In the genomic region with DNA sequence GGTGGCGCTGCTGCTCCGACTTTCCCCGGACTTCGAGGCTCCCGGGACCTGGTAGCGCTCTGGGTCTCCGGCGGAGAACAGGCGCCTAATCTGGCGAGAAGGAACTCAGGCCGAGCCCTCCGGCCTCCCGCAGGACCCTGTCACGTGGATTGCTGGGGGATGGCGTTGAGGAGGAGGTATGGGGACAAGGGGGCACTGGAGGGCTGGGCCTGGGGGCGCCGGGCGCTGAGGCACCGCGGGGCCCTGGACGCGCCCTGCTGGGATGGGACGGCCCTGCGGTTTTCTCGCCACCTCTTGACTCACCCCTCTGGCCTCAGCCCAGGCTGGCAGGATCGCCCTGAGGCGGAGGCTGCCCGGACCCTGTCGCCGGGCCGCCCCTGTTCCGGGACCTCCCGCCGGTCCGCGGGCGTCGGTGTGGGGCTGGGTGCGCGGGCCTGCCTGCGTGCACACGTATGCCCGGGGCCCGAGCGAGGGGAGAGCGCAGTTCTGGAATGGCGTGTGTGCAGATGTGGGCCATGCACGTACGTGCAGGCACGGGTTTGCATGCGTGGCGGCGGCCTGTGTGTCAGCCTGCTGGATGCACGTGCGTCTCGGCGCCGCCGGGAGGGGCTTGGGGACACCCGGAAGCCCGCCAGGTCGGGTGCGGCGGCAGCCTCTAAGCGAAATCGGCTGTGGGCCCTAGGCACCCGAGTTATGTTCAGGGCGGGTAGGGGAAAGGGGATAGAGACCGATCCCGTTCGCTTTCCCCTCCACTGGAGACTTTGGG, we compare ENCODE assay signal across 8 cellular contexts. TPM values are rescaled to one million over a fixed set of nuclear protein-coding genes. Genes with fewer than 3 reads are reported as not detected.
DNase-seq lines count a peak whose midpoint lies in the region; ATAC-seq and TF ChIP-seq lines count a peak whose summit lies in the region.

No MANE protein-coding gene starts in this region.

- no peak for TF ChIP-seq CTCF in epithelial cell of proximal tubule (conservative IDR thresholded peaks at IDR 0.05; ENCODE audit: low read depth, low read length)

- no peaks in the 10 kb centered on the region for H3K9me3 Mint-ChIP-seq in stimulated activated memory B cell treated with anti-CD40 and anti-IgM and Interleukin-4, amounts not matched to agents 10 μg/mL and 1 μg/mL and 100 μg/mL, for 72 hours

- H3K27me3 Mint-ChIP-seq in stimulated activated memory B cell treated with anti-CD40 and anti-IgM and Interleukin-4, amounts not matched to agents 10 μg/mL and 1 μg/mL and 100 μg/mL, for 72 hours, result no peaks in the 10 kb centered on the region

- peak; percentile 5 to 53 for DNase-seq in SHP77 (lab: John Stamatoyannopoulos, UW)
- no peak for DNase-seq in SHP77 treated with DMSO at 0.1 percent for 48 hours (lab: John Stamatoyannopoulos, UW)
- DNase-seq in NOMO-1 treated with DMSO at 0.1 percent for 48 hours (lab: John Stamatoyannopoulos, UW; ENCODE audit: unreplicated experiment), result peak; percentile 50
- peak; percentile 71 for DNase-seq in activated T-cell treated with anti-CD3 and anti-CD28 coated beads for 24 hours (ENCODE audit: low read depth)
- no peak for DNase-seq in epithelial cell of proximal tubule (ENCODE audit: low read depth)
- DNase-seq in myocyte (ENCODE audit: low read depth), result peak; percentile 74

- ATAC-seq in HG02938 (IDR thresholded peaks at IDR 0.05; ENCODE audit: unreplicated experiment), result peak; percentile 23
- ATAC-seq in stimulated activated memory B cell treated with anti-CD40 and anti-IgM and Interleukin-4, amounts not matched to agents 10 μg/mL and 1 μg/mL and 100 μg/mL, for 72 hours, result peak; percentile 82

- H3K4me3 Mint-ChIP-seq in stimulated activated memory B cell treated with anti-CD40 and anti-IgM and Interleukin-4, amounts not matched to agents 10 μg/mL and 1 μg/mL and 100 μg/mL, for 72 hours, result peak overlapping the region; percentile 90

- peaks cover 16% of the 10 kb centered on the region for H3K36me3 Mint-ChIP-seq in stimulated activated memory B cell treated with anti-CD40 and anti-IgM and Interleukin-4, amounts not matched to agents 10 μg/mL and 1 μg/mL and 100 μg/mL, for 72 hours

- H3K4me3 ChIP-seq in epithelial cell of proximal tubule (ENCODE audit: low read depth, low read length), result peak overlapping the region; percentile 94

- H3K4me1 Mint-ChIP-seq in stimulated activated memory B cell treated with anti-CD40 and anti-IgM and Interleukin-4, amounts not matched to agents 10 μg/mL and 1 μg/mL and 100 μg/mL, for 72 hours, result peaks cover 53% of the 10 kb centered on the region

- peak overlapping the region; percentile 94 for H3K27ac Mint-ChIP-seq in stimulated activated memory B cell treated with anti-CD40 and anti-IgM and Interleukin-4, amounts not matched to agents 10 μg/mL and 1 μg/mL and 100 μg/mL, for 72 hours

RNA-seq across cellular contexts. Expression of gene C15orf39, which starts 0.8 kb away (rescaled TPM):
- total RNA-seq in epithelial cell of proximal tubule, result 9.6 and 13.7 TPM in 2 replicates
- total RNA-seq in myocyte, result 3.4 and 3.5 TPM in 2 replicates
- 7.3 TPM for polyA plus RNA-seq in myocyte (2012)

RNA-seq across cellular contexts. Expression of gene GOLGA6C, which starts 55.7 kb away (rescaled TPM):
- total RNA-seq in epithelial cell of proximal tubule, result not detected in 2 replicates
- total RNA-seq in myocyte, result not detected in 2 replicates
- 0.10 TPM for polyA plus RNA-seq in myocyte (2012)

Comparison
In these comparisons a context has a peak if more than half of its experiments do, and no peak if none do; other contexts are left out.
1. DNase-seq: peak in SHP77 (2 of 2), NOMO-1 treated with DMSO at 0.1 percent for 48 hours (single experiment), activated T-cell treated with anti-CD3 and anti-CD28 coated beads for 24 hours (single experiment) and myocyte (single experiment); none in SHP77 treated with DMSO at 0.1 percent for 48 hours (single experiment) and epithelial cell of proximal tubule (single experiment).